In genomic region chr21:34980423-34981115, GRCh38 we compare ENCODE assay signal across 17 cellular contexts.
A peak's percentile ranks its signal among the peaks of the same experiment; 100 is the strongest.
DNase-seq lines count a peak whose midpoint lies in the region; ATAC-seq, FAIRE-seq and TF ChIP-seq lines count a peak whose summit lies in the region.
"Had no signal": no experiment of that assay in that cellular context is flagged by ENCODE, and none has a peak within 500 bp of the region (broad histone marks: within the 10 kb centered on the region; RNA-seq: fewer than 3 reads in every experiment).

No MANE protein-coding gene starts in this region.

- peak overlapping the region; percentile 69 for H3K27ac ChIP-seq in smooth muscle cell (ENCODE audit: low read depth)
- H3K27ac ChIP-seq in foreskin keratinocyte = no peak overlapping the region
- H3K27ac ChIP-seq in kidney (ENCODE audit: low read depth in 2 of 2, low read length in 2 of 2) = no peak overlapping the region
- H3K27ac ChIP-seq: A549 had no signal

- peaks cover 15% of the 10 kb centered on the region for H3K79me2 ChIP-seq in smooth muscle cell (ENCODE audit: low read depth)

- peak overlapping the region; percentile 6 for H3K9ac ChIP-seq in smooth muscle cell (ENCODE audit: low read depth)
- no peak overlapping the region for H3K9ac ChIP-seq in kidney (ENCODE audit: low read length in 2 of 2)

- H3K36me3 Mint-ChIP-seq in activated naive CD4-positive, alpha-beta T cell treated with anti-CD3 and anti-CD28 coated beads, Interleukin-2, amount 50 U/mL, for 24 hours = peaks cover 31% of the 10 kb centered on the region
- H3K36me3 Mint-ChIP-seq in T-helper 17 cell (ENCODE audit: low read depth) = peaks cover 4% of the 10 kb centered on the region

- 82% methylated on average over 8 of the region's 8 CpGs for WGBS in smooth muscle cell (ENCODE audit: low lambda C conversion rate)

- no peaks in the 10 kb centered on the region for H3K27me3 Mint-ChIP-seq in activated naive CD4-positive, alpha-beta T cell treated with anti-CD3 and anti-CD28 coated beads, Interleukin-2, amount 50 U/mL, for 24 hours
- H3K27me3 Mint-ChIP-seq in T-helper 17 cell = no peaks in the 10 kb centered on the region

- H3K36me3 ChIP-seq in smooth muscle cell (ENCODE audit: low read depth) (no peaks in the 10 kb centered on the region), kidney (ENCODE audit: control insufficient read depth in 1 of 2, insufficient read depth in 2 of 2, low read length in 2 of 2) (no peaks in the 10 kb centered on the region)

- no peak overlapping the region for H3K4me2 ChIP-seq in smooth muscle cell
- H3K4me2 ChIP-seq: A549 had no signal

- H3K9me3 Mint-ChIP-seq in activated naive CD4-positive, alpha-beta T cell treated with anti-CD3 and anti-CD28 coated beads, Interleukin-2, amount 50 U/mL, for 24 hours = no peaks in the 10 kb centered on the region

- no peak overlapping the region for H2AFZ ChIP-seq in smooth muscle cell (ENCODE audit: low read depth)

- DNase-seq in activated naive CD4-positive, alpha-beta T cell (lab: John Stamatoyannopoulos, UW) = no peak
- DNase-seq in T-helper 17 cell = no peak
- DNase-seq in fibroblast of peridontal ligament (ENCODE audit: extremely low read depth) = peak; percentile 50
- no peak for DNase-seq in smooth muscle cell (lab: John Stamatoyannopoulos, UW; ENCODE audit: unreplicated experiment)
- no peak for DNase-seq in foreskin keratinocyte
- DNase-seq in kidney = no peak
- DNase-seq: C1 segment of cervical spinal cord, COR-L47, H7, NCI-H1105 treated with DMSO at 0.1 percent for 48 hours, NCI-H187 treated with DMSO at 0.1 percent for 48 hours, NCI-H446 treated with DMSO at 0.1 percent for 48 hours, NCI-H748 treated with DMSO at 0.1 percent for 48 hours had no signal

- ATAC-seq in T-helper 17 cell (peak; percentile 33), GM19324 (IDR thresholded peaks at IDR 0.05; ENCODE audit: low FRiP score, unreplicated experiment) (no peak), foreskin keratinocyte (no peak)
- ATAC-seq: A549 had no signal

- H3K4me3 ChIP-seq in smooth muscle cell (no peak overlapping the region), kidney (ENCODE audit: low read length in 2 of 2) (no peak overlapping the region)
- H3K4me3 ChIP-seq: A549 had no signal

- FAIRE-seq in kidney (lab: Jason Lieb, UNC) = no peak
- FAIRE-seq: A549, GM19239 had no signal

- no peaks in the 10 kb centered on the region for H4K20me1 ChIP-seq in smooth muscle cell (ENCODE audit: low read depth)

- H3K4me3 Mint-ChIP-seq in activated naive CD4-positive, alpha-beta T cell treated with anti-CD3 and anti-CD28 coated beads, Interleukin-2, amount 50 U/mL, for 24 hours = no peak overlapping the region
- H3K4me3 Mint-ChIP-seq in T-helper 17 cell = no peak overlapping the region

- H3K4me1 ChIP-seq in smooth muscle cell (ENCODE audit: low read depth) (peaks cover 4% of the 10 kb centered on the region), foreskin keratinocyte (peaks cover 18% of the 10 kb centered on the region), kidney (ENCODE audit: control insufficient read depth in 1 of 2, insufficient read depth in 1 of 2, low read depth in 1 of 2, low read length in 2 of 2) (peaks cover 0 to 9% of the 10 kb centered on the region in 2 donors)

- H3K27me3 ChIP-seq in smooth muscle cell (ENCODE audit: low read depth) = no peaks in the 10 kb centered on the region
- H3K27me3 ChIP-seq in foreskin keratinocyte = no peaks in the 10 kb centered on the region

- H3F3A ChIP-seq in smooth muscle cell (ENCODE audit: low read depth) = peaks cover 17% of the 10 kb centered on the region

- H3K9me3 ChIP-seq in T-helper 17 cell (ENCODE audit: control insufficient read depth, low read length, poor library complexity, severe bottlenecking) (no peaks in the 10 kb centered on the region), smooth muscle cell (replicated peaks; ENCODE audit: low read depth) (no peaks in the 10 kb centered on the region), kidney (ENCODE audit: control insufficient read depth in 1 of 2, low read length in 2 of 2) (no peaks in the 10 kb centered on the region)
- H3K9me3 ChIP-seq: A549 had no signal

- intact Hi-C loops in kidney (cut with DNase I) = no loop called here

- peaks cover 77% of the 10 kb centered on the region for H3K4me1 Mint-ChIP-seq in activated naive CD4-positive, alpha-beta T cell treated with anti-CD3 and anti-CD28 coated beads, Interleukin-2, amount 50 U/mL, for 24 hours
- peaks cover 60% of the 10 kb centered on the region for H3K4me1 Mint-ChIP-seq in T-helper 17 cell

- peak overlapping the region; percentile 7 for H3K27ac Mint-ChIP-seq in activated naive CD4-positive, alpha-beta T cell treated with anti-CD3 and anti-CD28 coated beads, Interleukin-2, amount 50 U/mL, for 24 hours
- no peak overlapping the region for H3K27ac Mint-ChIP-seq in T-helper 17 cell

- TF ChIP-seq CTCF in smooth muscle cell (IDR thresholded peaks at IDR 0.05; ENCODE audit: borderline replicate concordance, insufficient read depth, poor library complexity, severe bottlenecking) = no peak
- TF ChIP-seq CTCF in foreskin keratinocyte (conservative IDR thresholded peaks at IDR 0.05) = no peak
- no peak for TF ChIP-seq CTCF in kidney (IDR thresholded peaks at IDR 0.05; ENCODE audit: borderline replicate concordance, extremely low read depth, insufficient read depth)
